20 cellular contexts compared by ENCODE assay signal in the genomic region with DNA sequence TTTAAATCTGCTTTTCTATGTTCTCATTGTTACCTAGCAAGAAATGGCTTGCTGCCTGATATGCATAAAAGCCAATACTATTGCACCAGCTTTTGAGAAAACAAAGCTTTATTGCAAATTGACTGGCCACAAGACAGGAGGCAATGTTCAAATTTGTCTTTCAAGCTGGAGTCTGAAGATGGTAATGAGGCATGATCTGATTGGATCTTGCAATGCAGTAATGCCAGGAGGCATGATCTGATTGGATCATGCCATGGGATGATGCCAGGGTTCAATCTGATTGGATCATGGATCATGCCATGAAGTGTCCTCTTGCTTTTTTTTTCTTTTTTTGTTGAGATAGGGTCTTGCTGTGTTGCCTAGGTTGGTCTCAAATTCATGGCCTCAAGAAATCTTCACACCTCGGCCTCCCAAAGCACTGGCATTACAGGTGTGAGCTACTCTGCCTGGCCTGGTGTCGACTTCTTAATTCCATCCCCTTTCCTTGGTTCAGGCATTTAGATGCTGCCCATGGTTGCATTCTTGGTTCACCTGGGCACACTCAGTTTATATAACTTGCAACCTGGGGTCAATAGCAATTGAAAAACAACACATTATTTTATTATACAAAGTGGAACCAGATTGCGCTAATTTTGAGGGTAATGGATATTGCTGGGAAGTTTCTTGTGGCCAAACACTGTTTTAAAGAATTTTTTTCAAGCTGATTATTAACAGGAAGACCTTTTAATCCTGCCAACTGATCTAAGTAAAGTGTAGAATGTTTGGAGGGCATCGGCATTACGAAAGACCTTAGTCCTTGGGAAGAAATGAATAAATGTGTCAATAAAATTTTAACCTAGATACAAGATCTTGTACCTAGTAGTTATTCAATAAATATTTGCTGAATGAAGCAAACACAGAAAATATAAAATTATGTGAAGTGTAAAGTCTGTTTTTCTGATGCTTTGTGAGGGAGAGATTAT. TPM values are rescaled to one million over a fixed set of nuclear protein-coding genes. Genes with fewer than 3 reads are reported as not detected.
A peak's percentile ranks its signal among the peaks of the same experiment; 100 is the strongest.
DNase-seq lines count a peak whose midpoint lies in the region; ATAC-seq, FAIRE-seq and TF ChIP-seq lines count a peak whose summit lies in the region.
"Had no signal": no experiment of that assay in that cellular context is flagged by ENCODE, and none has a peak within 500 bp of the region (broad histone marks: within the 10 kb centered on the region; RNA-seq: fewer than 3 reads in every experiment).

No MANE protein-coding gene starts in this region.

- H3K79me2 ChIP-seq in K562 (ENCODE audit: control insufficient read depth, insufficient read depth, low read length) = no peaks in the 10 kb centered on the region
- H3K79me2 ChIP-seq in HepG2 (ENCODE audit: insufficient read depth, low read length) = no peaks in the 10 kb centered on the region

- POLR2A ChIA-PET in K562 (lab: Yijun Ruan, JAX) = interaction anchor here (1.3 to 1.5 kb wide), 2 partner anchors 7 to 9 kb away, joined by 4 read pairs; no protein-coding TSS in a partner anchor
- POLR2A ChIA-PET in HepG2 (lab: Yijun Ruan, JAX) = no interaction called here

- no peak overlapping the region for H3K27ac ChIP-seq in K562 (ENCODE audit: extremely low read depth, low read depth, low read length)
- no peak overlapping the region for H3K27ac ChIP-seq in HepG2 (ENCODE audit: extremely low read length, insufficient read depth, low read length)
- H3K27ac ChIP-seq: C4-2B, SK-N-MC had no signal

- TF ChIP-seq POLR2A in K562 (conservative IDR thresholded peaks at IDR 0.05) = no peak
- TF ChIP-seq POLR2A in HepG2 (IDR thresholded peaks at IDR 0.05; ENCODE audit: insufficient read depth in 1 of 2, low read depth in 2 of 2, low read length in 2 of 2) = no peak

- H2AFZ ChIP-seq in K562 (ENCODE audit: low read depth, low read length) (no peak overlapping the region), HepG2 (ENCODE audit: low read length) (no peak overlapping the region)

- CTCF ChIA-PET in K562 (lab: Yijun Ruan, JAX; ENCODE audit: low intra/inter-chr PET ratio) = no interaction called here
- CTCF ChIA-PET in HepG2 (lab: Yijun Ruan, JAX; ENCODE audit: low intra/inter-chr PET ratio, low total read pairs) = no interaction called here

- no peaks in the 10 kb centered on the region for H3K27me3 ChIP-seq in K562 (ENCODE audit: control insufficient read depth in 2 of 2, insufficient read depth in 2 of 2, low read length in 2 of 2)
- peaks cover 0 to 5% of the 10 kb centered on the region in 2 experiments; a peak in 1 of 5 replicates for H3K27me3 ChIP-seq in HepG2 (ENCODE audit: control insufficient read depth in 1 of 2, insufficient read depth in 2 of 2, low read length in 2 of 2)

- H3K9ac ChIP-seq in K562 (ENCODE audit: insufficient read depth in 1 of 2, low read depth in 2 of 2, low read length in 2 of 2) (no peak overlapping the region), HepG2 (ENCODE audit: insufficient read depth, low read depth, low read length) (no peak overlapping the region)

- H3K4me1 ChIP-seq in K562 (replicated peaks in 1 of 2; ENCODE audit: control insufficient read depth in 2 of 2, insufficient read depth in 2 of 2, low read length in 2 of 2) = peaks cover 0 to 11% of the 10 kb centered on the region in 2 experiments; a peak in 1 of 5 replicates
- peaks cover 18% of the 10 kb centered on the region for H3K4me1 ChIP-seq in HepG2 (ENCODE audit: insufficient read depth, low read length)
- H3K4me1 ChIP-seq: Caco-2 had no signal

- TF ChIP-seq RAD21 in K562 (CRISPR knock-in tag; conservative IDR thresholded peaks at IDR 0.05 in 1 of 2, IDR thresholded peaks at IDR 0.05 in 1 of 2) (no peak), HepG2 (CRISPR knock-in tag; IDR thresholded peaks at IDR 0.05) (no peak)

- H4K20me1 ChIP-seq in K562 (replicated peaks; ENCODE audit: control insufficient read depth, insufficient read depth, low read length) (no peaks in the 10 kb centered on the region), HepG2 (ENCODE audit: insufficient read depth, low read length) (no peaks in the 10 kb centered on the region)

- H3K36me3 ChIP-seq in K562 (ENCODE audit: control insufficient read depth, insufficient read depth, low read length) = no peaks in the 10 kb centered on the region
- no peaks in the 10 kb centered on the region for H3K36me3 ChIP-seq in HepG2 (replicated peaks in 1 of 2; ENCODE audit: control insufficient read depth in 1 of 2, insufficient read depth in 2 of 2, low read length in 2 of 2)

- TF ChIP-seq CTCF in K562 (IDR thresholded peaks at IDR 0.05 in 2 of 3, conservative IDR thresholded peaks at IDR 0.05 in 1 of 3; ENCODE audit: insufficient read depth in 2 of 3, low read depth in 1 of 3, low read length in 3 of 3) = no peak
- TF ChIP-seq CTCF in HepG2 (CRISPR knock-in tag; IDR thresholded peaks at IDR 0.05) = no peak

- no peaks in the 10 kb centered on the region for H3K9me1 ChIP-seq in K562 (ENCODE audit: control insufficient read depth, insufficient read depth, low read length)

- H3K4me3 ChIP-seq in Jurkat, Clone E6-1 (ENCODE audit: low read length) = no peak overlapping the region
- H3K4me3 ChIP-seq in K562 (no peak overlapping the region), HepG2 (replicated peaks in 1 of 3; ENCODE audit: insufficient read depth in 1 of 3, low read depth in 2 of 3, low read length in 3 of 3) (no peak overlapping the region)
- H3K4me3 ChIP-seq: SK-N-MC had no signal

- BruUV-seq in K562 (replicated peaks; lab: Mats Ljungman, UMichigan) (no TSS peak), HepG2 (replicated peaks; lab: Mats Ljungman, UMichigan) (no TSS peak)

- no peaks in the 10 kb centered on the region for H3K9me3 ChIP-seq in K562 (replicated peaks; ENCODE audit: control insufficient read depth, insufficient read depth, low read depth, low read length)
- no peaks in the 10 kb centered on the region for H3K9me3 ChIP-seq in HepG2 (ENCODE audit: low read length)

- FAIRE-seq in K562 (lab: Jason Lieb, UNC) = peak; percentile 15
- FAIRE-seq in HepG2 (lab: Jason Lieb, UNC) = no peak
- FAIRE-seq: H54 had no signal

- peak; percentile 36 for DNase-seq in Jurkat, Clone E6-1 (ENCODE audit: low read depth, low spot score)
- DNase-seq in K562 (ENCODE audit: extremely low read depth in 1 of 4, low spot score in 3 of 4) (peak in 1 of 4 experiments; percentile 26), HepG2 (ENCODE audit: low spot score) (no peak), renal cortical epithelial cell (ENCODE audit: low read depth) (peak; percentile 84), left cardiac atrium (no peak), T-helper 1 cell (no peak)
- DNase-seq: Caco-2; CD8-positive, alpha-beta T cell; KBM-7; MV-4-11; NCI-H2029; NCI-H524 treated with DMSO at 0.1 percent for 48 hours; NCI-H774; SHP77 treated with DMSO at 0.1 percent for 48 hours had no signal

- 63% methylated on average over 5 of the region's 5 CpGs for WGBS in K562 (ENCODE audit: insufficient coverage, low coverage, missing lambda C conversion rate)
- 41% methylated on average over 5 of the region's 5 CpGs for WGBS in HepG2 (ENCODE audit: low lambda C conversion rate)

- ATAC-seq in K562 (no peak), HepG2 (no peak), left cardiac atrium (no peak), GM21717 (IDR thresholded peaks at IDR 0.05; ENCODE audit: unreplicated experiment) (no peak)
- ATAC-seq: CD8-positive, alpha-beta T cell; Panc1 had no signal

- no peak for TF ChIP-seq EP300 in K562 (IDR thresholded peaks at IDR 0.05; ENCODE audit: low read length)
- no peak for TF ChIP-seq EP300 in HepG2 (IDR thresholded peaks at IDR 0.05; ENCODE audit: low read depth in 2 of 2, low read length in 2 of 2)
- TF ChIP-seq EP300 in HepG2 (CRISPR knock-in tag; IDR thresholded peaks at IDR 0.05; ENCODE audit: borderline replicate concordance) = no peak

- no peak overlapping the region for H3K4me2 ChIP-seq in K562 (ENCODE audit: insufficient read depth, low read length)
- peak overlapping the region; percentile 7; the same call in 1 of the 2 replicates for H3K4me2 ChIP-seq in HepG2 (ENCODE audit: low read depth, low read length)

- intact Hi-C loops in K562 (cut with micrococcal nuclease) = no loop called here
- intact Hi-C loops in HepG2 (cut with micrococcal nuclease; ENCODE audit: unreplicated experiment) = no loop called here
- intact Hi-C loops in left cardiac atrium (cut with DNase I) = no loop called here

- in situ Hi-C loops in K562 (cut with MboI) (no loop called here), HepG2 (cut with HindIII; ENCODE audit: extremely low pct_ligation_motif_present, low pct_unique_long_range_greater_than_20kb) (no loop called here)

RNA-seq across cellular contexts. Expression of a gene that starts 38.8 kb away (rescaled TPM):
- polyA plus RNA-seq in Jurkat, Clone E6-1 (2012; ENCODE audit: insufficient read depth, insufficient read length) = 17.2 TPM
- total RNA-seq in K562 (2011; cell fraction: chromatin; rRNA removed; ENCODE audit: low replicate concordance) = 0.72 and 1.5 TPM in 2 replicates
- 0.66 and 0.83 TPM in 2 replicates for total RNA-seq in K562 (2011; cell fraction: nucleolus; rRNA removed)
- total RNA-seq in K562 (2011; cell fraction: nucleoplasm; rRNA removed) = 3.8 and 4.6 TPM in 2 replicates
- total RNA-seq in K562 (2014; rRNA removed) (0.94 and 1.1 TPM in 2 replicates), K562 (2014; rRNA removed; fragmentation: Illumina TruSeq; extraction: Trizol) (0.99 and 1.1 TPM in 2 replicates), K562 (2015; rRNA removed; fragmentation: Illumina TruSeq; extraction: Trizol) (0.47 and 1.1 TPM in 2 replicates), K562 (2021) (0.85 and 1.3 TPM in 2 replicates), HepG2 (2016; rRNA removed; fragmentation: Illumina TruSeq; extraction: Trizol) (0.46 and 0.95 TPM in 2 replicates), renal cortical epithelial cell (1.1 TPM in 1 of 2 replicates, not detected in the other), left cardiac atrium (1 to 10 TPM in 1 of 2 donors, under 1 TPM in 1; 0.84 to 1.4 TPM)
- polyA plus RNA-seq in K562 (2011; rRNA removed) (1.4 and 1.7 TPM in 2 replicates), K562 (2014; fragmentation: Illumina TruSeq; extraction: Trizol) (0.64 and 0.83 TPM in 2 replicates), K562 (2014; fragmentation: Nextera tagmentation; extraction: Ambion mirVana) (under 1 TPM; 0.53 to 0.94 TPM), K562 (2014; rRNA removed) (0.40 and 0.84 TPM in 2 replicates), HepG2 (2011; rRNA removed) (1.8 and 2.6 TPM in 2 replicates)
- polyA plus RNA-seq in K562 (2011; cell fraction: cytosol; rRNA removed) = 0.25 and 0.47 TPM in 2 replicates
- 0.29 and 0.53 TPM in 2 replicates for polyA plus RNA-seq in K562 (2011; cell fraction: nucleus; rRNA removed)
- 0.66 and 1.1 TPM in 2 replicates for polyA plus RNA-seq in K562 (2012)
- polyA minus RNA-seq in K562 (2011; rRNA and poly(A)+ RNA removed) = 0.53 and 1.1 TPM in 2 replicates
- polyA minus RNA-seq in K562 (2011; cell fraction: cytosol; rRNA and poly(A)+ RNA removed) = not detected in 2 replicates
- polyA minus RNA-seq in K562 (2011; cell fraction: nucleus; rRNA and poly(A)+ RNA removed) = not detected in 2 replicates
- total RNA-seq in HepG2 (2016; cell fraction: cytosol; rRNA removed; fragmentation: Illumina TruSeq; extraction: Trizol; ENCODE audit: low read depth) = not detected in 2 replicates
- total RNA-seq in HepG2 (2016; cell fraction: insoluble cytoplasmic fraction; rRNA removed; fragmentation: Illumina TruSeq; extraction: Trizol) = 0.39 and 0.74 TPM in 2 replicates
- 0.31 and 0.62 TPM in 2 replicates for total RNA-seq in HepG2 (2016; cell fraction: membrane; rRNA removed; fragmentation: Illumina TruSeq; extraction: Trizol)
- 0.47 and 0.81 TPM in 2 replicates for total RNA-seq in HepG2 (2016; cell fraction: nucleus; rRNA removed; fragmentation: Illumina TruSeq; extraction: Trizol)
- polyA plus RNA-seq in HepG2 (2011; cell fraction: cytosol; rRNA removed) = 1.1 and 2.2 TPM in 2 replicates
- 0.27 and 0.59 TPM in 2 replicates for polyA plus RNA-seq in HepG2 (2011; cell fraction: nucleus; rRNA removed)
- polyA plus RNA-seq in HepG2 (2012) = 4.4 and 6.4 TPM in 2 replicates
- polyA plus RNA-seq in HepG2 (2016; cell fraction: cytosol; fragmentation: Illumina TruSeq; extraction: Trizol; ENCODE audit: low read depth) = 0.15 and 0.20 TPM in 2 replicates
- 0.24 and 0.47 TPM in 2 replicates for polyA plus RNA-seq in HepG2 (2016; cell fraction: insoluble cytoplasmic fraction; fragmentation: Illumina TruSeq; extraction: Trizol; ENCODE audit: low read depth)
- polyA plus RNA-seq in HepG2 (2016; cell fraction: membrane; fragmentation: Illumina TruSeq; extraction: Trizol; ENCODE audit: low read depth) = 0.30 and 0.37 TPM in 2 replicates
- 0.81 and 1.4 TPM in 2 replicates for polyA plus RNA-seq in HepG2 (2016; cell fraction: nucleus; fragmentation: Illumina TruSeq; extraction: Trizol; ENCODE audit: insufficient read depth, low read depth)
- polyA minus RNA-seq in HepG2 (2011; rRNA and poly(A)+ RNA removed; ENCODE audit: low replicate concordance) = 0.70 and 1.5 TPM in 2 replicates
- 0.49 TPM in 1 of 2 replicates, not detected in the other for polyA minus RNA-seq in HepG2 (2011; cell fraction: cytosol; rRNA and poly(A)+ RNA removed)
- polyA minus RNA-seq in HepG2 (2011; cell fraction: nucleus; rRNA and poly(A)+ RNA removed) = 0.50 and 0.64 TPM in 2 replicates
- total RNA-seq: HT-29 had no signal

RNA-seq across cellular contexts. Expression of a gene that starts 49.8 kb away (rescaled TPM):
- polyA plus RNA-seq in Jurkat, Clone E6-1 (2012; ENCODE audit: insufficient read depth, insufficient read length) = 82.2 TPM
- total RNA-seq in K562 (2011; cell fraction: chromatin; rRNA removed; ENCODE audit: low replicate concordance) = 116 and 247 TPM in 2 replicates
- total RNA-seq in K562 (2011; cell fraction: nucleolus; rRNA removed) = 59.5 and 64.6 TPM in 2 replicates
- total RNA-seq in K562 (2011; cell fraction: nucleoplasm; rRNA removed) = 79.8 and 102 TPM in 2 replicates
- 65.1 and 67.2 TPM in 2 replicates for total RNA-seq in K562 (2014; rRNA removed)
- 149 and 170 TPM in 2 replicates for total RNA-seq in K562 (2014; rRNA removed; fragmentation: Illumina TruSeq; extraction: Trizol)
- 119 and 124 TPM in 2 replicates for total RNA-seq in K562 (2015; rRNA removed; fragmentation: Illumina TruSeq; extraction: Trizol)
- 82.2 and 83.9 TPM in 2 replicates for total RNA-seq in K562 (2021)
- 95.7 and 140 TPM in 2 replicates for polyA plus RNA-seq in K562 (2011; rRNA removed)
- polyA plus RNA-seq in K562 (2011; cell fraction: cytosol; rRNA removed) = 65.5 and 79.1 TPM in 2 replicates
- 48.2 and 74.4 TPM in 2 replicates for polyA plus RNA-seq in K562 (2011; cell fraction: nucleus; rRNA removed)
- polyA plus RNA-seq in K562 (2012) = 70.3 and 108 TPM in 2 replicates
- polyA plus RNA-seq in K562 (2014; fragmentation: Illumina TruSeq; extraction: Trizol) = 148 and 152 TPM in 2 replicates
- polyA plus RNA-seq in K562 (2014; fragmentation: Nextera tagmentation; extraction: Ambion mirVana) = 100 to 1,000 TPM; 175 to 179 TPM
- 105 and 109 TPM in 2 replicates for polyA plus RNA-seq in K562 (2014; rRNA removed)
- polyA minus RNA-seq in K562 (2011; rRNA and poly(A)+ RNA removed) = 172 TPM in 2 replicates
- 31.9 and 46.5 TPM in 2 replicates for polyA minus RNA-seq in K562 (2011; cell fraction: cytosol; rRNA and poly(A)+ RNA removed)
- polyA minus RNA-seq in K562 (2011; cell fraction: nucleus; rRNA and poly(A)+ RNA removed) = 44.2 and 85.0 TPM in 2 replicates
- total RNA-seq in HepG2 (2016; rRNA removed; fragmentation: Illumina TruSeq; extraction: Trizol) = 47.3 and 67.0 TPM in 2 replicates
- total RNA-seq in HepG2 (2016; cell fraction: cytosol; rRNA removed; fragmentation: Illumina TruSeq; extraction: Trizol; ENCODE audit: low read depth) = 14.0 and 14.2 TPM in 2 replicates
- 47.6 and 69.6 TPM in 2 replicates for total RNA-seq in HepG2 (2016; cell fraction: insoluble cytoplasmic fraction; rRNA removed; fragmentation: Illumina TruSeq; extraction: Trizol)
- total RNA-seq in HepG2 (2016; cell fraction: membrane; rRNA removed; fragmentation: Illumina TruSeq; extraction: Trizol) = 17.8 and 19.7 TPM in 2 replicates
- 33.7 and 38.1 TPM in 2 replicates for total RNA-seq in HepG2 (2016; cell fraction: nucleus; rRNA removed; fragmentation: Illumina TruSeq; extraction: Trizol)
- 18.1 and 30.0 TPM in 2 replicates for polyA plus RNA-seq in HepG2 (2011; rRNA removed)
- polyA plus RNA-seq in HepG2 (2011; cell fraction: cytosol; rRNA removed) = 15.5 and 16.8 TPM in 2 replicates
- polyA plus RNA-seq in HepG2 (2011; cell fraction: nucleus; rRNA removed) = 20.7 and 23.5 TPM in 2 replicates
- 15.2 and 26.9 TPM in 2 replicates for polyA plus RNA-seq in HepG2 (2012)
- 5.4 and 7.7 TPM in 2 replicates for polyA plus RNA-seq in HepG2 (2016; cell fraction: cytosol; fragmentation: Illumina TruSeq; extraction: Trizol; ENCODE audit: low read depth)
- 50.8 and 55.2 TPM in 2 replicates for polyA plus RNA-seq in HepG2 (2016; cell fraction: insoluble cytoplasmic fraction; fragmentation: Illumina TruSeq; extraction: Trizol; ENCODE audit: low read depth)
- 11.4 and 12.6 TPM in 2 replicates for polyA plus RNA-seq in HepG2 (2016; cell fraction: membrane; fragmentation: Illumina TruSeq; extraction: Trizol; ENCODE audit: low read depth)
- 35.2 and 36.7 TPM in 2 replicates for polyA plus RNA-seq in HepG2 (2016; cell fraction: nucleus; fragmentation: Illumina TruSeq; extraction: Trizol; ENCODE audit: insufficient read depth, low read depth)
- 12.4 and 36.9 TPM in 2 replicates for polyA minus RNA-seq in HepG2 (2011; rRNA and poly(A)+ RNA removed; ENCODE audit: low replicate concordance)
- 8.9 and 11.9 TPM in 2 replicates for polyA minus RNA-seq in HepG2 (2011; cell fraction: cytosol; rRNA and poly(A)+ RNA removed)
- 28.3 and 28.5 TPM in 2 replicates for polyA minus RNA-seq in HepG2 (2011; cell fraction: nucleus; rRNA and poly(A)+ RNA removed)
- 2.9 and 9.6 TPM in 2 replicates for total RNA-seq in renal cortical epithelial cell
- 1 to 10 TPM; 2.7 to 5.6 TPM for total RNA-seq in left cardiac atrium

Comparison
In these comparisons a context has a peak if more than half of its experiments do, and no peak if none do; other contexts are left out.
1. DNase-seq: peak in Jurkat, Clone E6-1 (single experiment) and renal cortical epithelial cell (single experiment); none in HepG2 (single experiment), left cardiac atrium (single experiment) and T-helper 1 cell (0 of 5).